In genomic region chr1:93847811-93848288, GRCh38 we compare ENCODE assay signal across 8 cellular contexts. TPM values are rescaled to one million over a fixed set of nuclear protein-coding genes. Genes with fewer than 3 reads are reported as not detected.
DNase-seq lines count a peak whose midpoint lies in the region; ATAC-seq and TF ChIP-seq lines count a peak whose summit lies in the region.

No MANE protein-coding gene starts in this region.

- H3K9me3 ChIP-seq in HUES64 (ENCODE audit: insufficient read depth, low read depth, low read length) (peaks cover 12% of the 10 kb centered on the region; the same call in 1 of the 2 replicates), neuron (ENCODE audit: low read length) (no peaks in the 10 kb centered on the region), subcutaneous abdominal adipose tissue (ENCODE audit: control insufficient read depth in 5 of 5, low read length in 5 of 5) (no peaks in the 10 kb centered on the region)

- under 1% methylated on average over 36 of the region's 36 CpGs for WGBS in HUES64

- ATAC-seq in GM21515 (IDR thresholded peaks at IDR 0.05; ENCODE audit: unreplicated experiment) = peak; percentile 19

- H3K4me1 ChIP-seq in HUES64 (ENCODE audit: insufficient read depth, low read length) (peaks cover 6% of the 10 kb centered on the region), neuron (ENCODE audit: insufficient read depth, low read length) (peaks cover 8% of the 10 kb centered on the region), subcutaneous abdominal adipose tissue (ENCODE audit: control insufficient read depth in 5 of 5, insufficient read depth in 5 of 5, low read length in 5 of 5) (peaks cover 7 to 36% (median 23%) of the 10 kb centered on the region in 5 donors)

- peak overlapping the region; percentile 57 for H3K27ac ChIP-seq in HUES64 (ENCODE audit: low read depth, low read length)
- H3K27ac ChIP-seq in subcutaneous abdominal adipose tissue (ENCODE audit: low read depth, low read length) = peak overlapping the region; percentile 98

- H3K36me3 ChIP-seq in HUES64 (ENCODE audit: insufficient read depth, low read length) = no peaks in the 10 kb centered on the region; the same call in 1 of the 2 replicates
- no peaks in the 10 kb centered on the region for H3K36me3 ChIP-seq in neuron (ENCODE audit: insufficient read depth, low read length)
- H3K36me3 ChIP-seq in subcutaneous abdominal adipose tissue (ENCODE audit: control insufficient read depth in 5 of 5, insufficient read depth in 5 of 5, low read length in 5 of 5) = no peaks in the 10 kb centered on the region

- H3K9ac ChIP-seq in HUES64 (ENCODE audit: low read depth, low read length) = peak overlapping the region; percentile 77
- peak overlapping the region in 4 of 5 donors; percentile 77 to 92 (median 90) for H3K9ac ChIP-seq in subcutaneous abdominal adipose tissue (ENCODE audit: low read length in 5 of 5)

- peak overlapping the region; percentile 90 for H3K4me3 ChIP-seq in HUES64 (ENCODE audit: low read length)
- H3K4me3 ChIP-seq in foreskin fibroblast (ENCODE audit: low read depth in 1 of 2, low read length in 2 of 2) = peak overlapping the region; percentile 76 to 78
- peak overlapping the region; percentile 96 for H3K4me3 ChIP-seq in neuron (ENCODE audit: low read length)
- H3K4me3 ChIP-seq in subcutaneous abdominal adipose tissue (ENCODE audit: low read depth in 1 of 5, low read length in 5 of 5) = peak overlapping the region; percentile 80 to 92 (median 87)

- peak overlapping the region; percentile 96 for H2AFZ ChIP-seq in neuron (ENCODE audit: low read depth, low read length)

- no peaks in the 10 kb centered on the region for H3K27me3 ChIP-seq in HUES64 (ENCODE audit: insufficient read depth, low read length)
- no peaks in the 10 kb centered on the region for H3K27me3 ChIP-seq in neuron (ENCODE audit: insufficient read depth, low read length)
- H3K27me3 ChIP-seq in subcutaneous abdominal adipose tissue (ENCODE audit: control insufficient read depth in 5 of 5, insufficient read depth in 4 of 5, low read length in 5 of 5) = no peaks in the 10 kb centered on the region

- TF ChIP-seq CTCF in foreskin fibroblast (IDR thresholded peaks at IDR 0.05; ENCODE audit: low read depth, low read length) = no peak

- DNase-seq in DMS 273 (lab: John Stamatoyannopoulos, UW; ENCODE audit: unreplicated experiment) (peak; percentile 87), RKO (ENCODE audit: low spot score) (peak; percentile 87), foreskin fibroblast (peak; percentile 61 to 82)
- peak; percentile 91 for DNase-seq in activated effector memory CD4-positive, alpha-beta T cell treated with anti-CD3 and anti-CD28 coated beads, Interleukin-2, amount 50 U/mL, for 16 hours

RNA-seq across cellular contexts. Expression of gene DNTTIP2, which starts 31.2 kb away (rescaled TPM):
- 73.4 TPM for polyA plus RNA-seq in HUES64 (2013, experiment 1 of 2)
- polyA plus RNA-seq in HUES64 (2013, experiment 2 of 2) = 75.4 TPM

Comparison
In these comparisons a context has a peak if more than half of its experiments do, and no peak if none do; other contexts are left out.
1. Peak in every context shown above with its lines: DNase-seq, ATAC-seq, H3K4me3 ChIP-seq and H3K27ac ChIP-seq.